ENCODE assay signal across 27 cellular contexts in genomic region chr2:3491716-3492474, GRCh38. TPM values are rescaled to one million over a fixed set of nuclear protein-coding genes. Genes with fewer than 3 reads are reported as not detected.
DNase-seq lines count a peak whose midpoint lies in the region; ATAC-seq, FAIRE-seq and TF ChIP-seq lines count a peak whose summit lies in the region.
"Had no signal": no experiment of that assay in that cellular context is flagged by ENCODE, and none has a peak within 500 bp of the region (broad histone marks: within the 10 kb centered on the region; RNA-seq: fewer than 3 reads in every experiment).

No MANE protein-coding gene starts in this region.

- H3K27me3 Mint-ChIP-seq in chondrocyte (ENCODE audit: low read depth) (no peaks in the 10 kb centered on the region), neural crest cell (ENCODE audit: low read depth) (no peaks in the 10 kb centered on the region)
- H3K27me3 Mint-ChIP-seq: activated CD8-positive, alpha-beta T cell treated with anti-CD3 and anti-CD28 coated beads for 36 hours; activated naive CD8-positive, alpha-beta T cell treated with anti-CD3 and anti-CD28 coated beads, Interleukin-2, amount 50 U/mL, for 24 hours; B cell; stimulated activated memory B cell treated with anti-CD40 and anti-IgM and Interleukin-4, amounts not matched to agents 10 μg/mL and 1 μg/mL and 100 μg/mL, for 72 hours had no signal

- no peak overlapping the region for H2AFZ ChIP-seq in MM.1S (ENCODE audit: low read length)

- H3K4me3 Mint-ChIP-seq in chondrocyte (ENCODE audit: unreplicated experiment) (no peak overlapping the region), neural crest cell (no peak overlapping the region)
- H3K4me3 Mint-ChIP-seq: activated CD8-positive, alpha-beta T cell treated with anti-CD3 and anti-CD28 coated beads for 36 hours; activated naive CD8-positive, alpha-beta T cell treated with anti-CD3 and anti-CD28 coated beads, Interleukin-2, amount 50 U/mL, for 24 hours; B cell; stimulated activated memory B cell treated with anti-CD40 and anti-IgM and Interleukin-4, amounts not matched to agents 10 μg/mL and 1 μg/mL and 100 μg/mL, for 72 hours; T-helper 1 cell treated with Interleukin-12 subunit alpha and Interleukin-12 subunit beta and Interleukin-4 antibody, amounts not matched to agents 30 μg/mL and 1 μg/mL, for 36 hours had no signal

- H3K4me1 Mint-ChIP-seq in chondrocyte (ENCODE audit: low read depth): peaks cover 21% of the 10 kb centered on the region
- H3K4me1 Mint-ChIP-seq in neural crest cell: peaks cover 46% of the 10 kb centered on the region
- H3K4me1 Mint-ChIP-seq: activated naive CD8-positive, alpha-beta T cell treated with anti-CD3 and anti-CD28 coated beads, Interleukin-2, amount 50 U/mL, for 24 hours; B cell; stimulated activated memory B cell treated with anti-CD40 and anti-IgM and Interleukin-4, amounts not matched to agents 10 μg/mL and 1 μg/mL and 100 μg/mL, for 72 hours had no signal

- no peak overlapping the region for H3K27ac Mint-ChIP-seq in chondrocyte (ENCODE audit: unreplicated experiment)
- H3K27ac Mint-ChIP-seq in neural crest cell (ENCODE audit: unreplicated experiment): peak overlapping the region; percentile 57
- H3K27ac Mint-ChIP-seq: activated CD8-positive, alpha-beta T cell treated with anti-CD3 and anti-CD28 coated beads for 36 hours; activated naive CD8-positive, alpha-beta T cell treated with anti-CD3 and anti-CD28 coated beads, Interleukin-2, amount 50 U/mL, for 24 hours; B cell; stimulated activated memory B cell treated with anti-CD40 and anti-IgM and Interleukin-4, amounts not matched to agents 10 μg/mL and 1 μg/mL and 100 μg/mL, for 72 hours; T-helper 1 cell treated with Interleukin-12 subunit alpha and Interleukin-12 subunit beta and Interleukin-4 antibody, amounts not matched to agents 30 μg/mL and 1 μg/mL, for 36 hours had no signal

- H3K9me3 Mint-ChIP-seq in chondrocyte (ENCODE audit: low read depth) (no peaks in the 10 kb centered on the region), neural crest cell (no peaks in the 10 kb centered on the region)
- H3K9me3 Mint-ChIP-seq: activated CD8-positive, alpha-beta T cell treated with anti-CD3 and anti-CD28 coated beads for 36 hours; activated naive CD8-positive, alpha-beta T cell treated with anti-CD3 and anti-CD28 coated beads, Interleukin-2, amount 50 U/mL, for 24 hours; stimulated activated memory B cell treated with anti-CD40 and anti-IgM and Interleukin-4, amounts not matched to agents 10 μg/mL and 1 μg/mL and 100 μg/mL, for 72 hours; T-helper 1 cell treated with Interleukin-12 subunit alpha and Interleukin-12 subunit beta and Interleukin-4 antibody, amounts not matched to agents 30 μg/mL and 1 μg/mL, for 36 hours had no signal

- H3K4me3 ChIP-seq in right cardiac atrium (ENCODE audit: low read length) (no peak overlapping the region), MM.1S (ENCODE audit: low read length) (no peak overlapping the region), WERI-Rb-1 (ENCODE audit: low read depth, low read length) (no peak overlapping the region), kidney (ENCODE audit: low read length in 2 of 2) (no peak overlapping the region)
- H3K4me3 ChIP-seq: A549, prostate gland, vagina had no signal

- H3K79me2 ChIP-seq in MM.1S (ENCODE audit: low read length): no peaks in the 10 kb centered on the region

- no peaks in the 10 kb centered on the region for H3K36me3 ChIP-seq in MM.1S (replicated peaks; ENCODE audit: insufficient read depth, low read length)
- H3K36me3 ChIP-seq in WERI-Rb-1: peaks cover 14% of the 10 kb centered on the region
- H3K36me3 ChIP-seq in kidney (ENCODE audit: control insufficient read depth in 1 of 2, insufficient read depth in 2 of 2, low read length in 2 of 2): peaks cover 3 to 4% of the 10 kb centered on the region in 2 donors

- H3K27me3 ChIP-seq in right cardiac atrium (ENCODE audit: control insufficient read depth, insufficient read depth) (no peaks in the 10 kb centered on the region), MM.1S (replicated peaks; ENCODE audit: insufficient read depth, low read length) (no peaks in the 10 kb centered on the region), WERI-Rb-1 (ENCODE audit: insufficient read depth, low read depth, severe bottlenecking) (no peaks in the 10 kb centered on the region)
- H3K27me3 ChIP-seq: vagina had no signal

- H4K20me1 ChIP-seq in MM.1S (ENCODE audit: insufficient read depth, low read length): no peaks in the 10 kb centered on the region

- DNase-seq in cardiac septum (ENCODE audit: low spot score) (peak; percentile 72), right cardiac atrium (no peak), chondrocyte (ENCODE audit: low spot score) (peak; percentile 72), neural crest cell (ENCODE audit: low read depth, low spot score) (no peak), MM.1S (no peak), NCI-H774 (lab: John Stamatoyannopoulos, UW) (no peak), WERI-Rb-1 (no peak), kidney (no peak)
- DNase-seq: activated CD4-positive, alpha-beta T cell treated with anti-CD3 and anti-CD28 coated beads for 1 hour; activated CD8-positive, alpha-beta T cell treated with anti-CD3 and anti-CD28 coated beads for 36 hours; activated naive CD8-positive, alpha-beta T cell treated with anti-CD3 and anti-CD28 coated beads, Interleukin-2, amount 50 U/mL, for 24 hours; activated T-cell treated with anti-CD3 and anti-CD28 coated beads, Interleukin-2, amount 50 U/mL, for 1 hour; effector CD8-positive, alpha-beta T cell; glutamatergic neuron; NCI-H2081; NCI-H2227 treated with DMSO at 0.1 percent for 48 hours; RPMI8226; stimulated activated CD4-positive, alpha-beta T cell treated with anti-CD3 and anti-CD28 coated beads, Interleukin-4, amount 100 ng/mL, for 4 hours had no signal

- H3K36me3 Mint-ChIP-seq in chondrocyte (ENCODE audit: low read depth) (peaks cover 11% of the 10 kb centered on the region), neural crest cell (ENCODE audit: low read depth) (peaks cover 1% of the 10 kb centered on the region)

- intact Hi-C loops in cardiac septum (cut with DNase I) (no loop called here), right cardiac atrium (cut with DNase I) (no loop called here), kidney (cut with DNase I) (no loop called here)

- H3F3A ChIP-seq in MM.1S (ENCODE audit: insufficient read depth, low read length): no peaks in the 10 kb centered on the region

- WGBS in right cardiac atrium: 91% methylated on average over 17 of the region's 17 CpGs

- H3K27ac ChIP-seq in right cardiac atrium (ENCODE audit: low read length) (no peak overlapping the region), MM.1S (ENCODE audit: low read length) (no peak overlapping the region), WERI-Rb-1 (no peak overlapping the region), kidney (ENCODE audit: low read depth in 2 of 2, low read length in 2 of 2) (no peak overlapping the region)
- H3K27ac ChIP-seq: A549, prostate gland, vagina had no signal

- no peak overlapping the region for H3K4me2 ChIP-seq in MM.1S (ENCODE audit: low read depth, low read length)
- H3K4me2 ChIP-seq: A549 had no signal

- H3K9ac ChIP-seq in MM.1S (ENCODE audit: low read length) (no peak overlapping the region), kidney (ENCODE audit: low read length in 2 of 2) (no peak overlapping the region)

- no peak for TF ChIP-seq CTCF in chondrocyte (IDR thresholded peaks at IDR 0.05)
- TF ChIP-seq CTCF in neural crest cell (conservative IDR thresholded peaks at IDR 0.05): no peak
- TF ChIP-seq CTCF in MM.1S (IDR thresholded peaks at IDR 0.05; ENCODE audit: low read length): no peak
- TF ChIP-seq CTCF in WERI-Rb-1 (IDR thresholded peaks at IDR 0.05; ENCODE audit: low read depth, low read length): no peak
- no peak for TF ChIP-seq CTCF in kidney (IDR thresholded peaks at IDR 0.05; ENCODE audit: borderline replicate concordance, extremely low read depth, insufficient read depth)

- H3K9me2 ChIP-seq in MM.1S (replicated peaks; ENCODE audit: insufficient read depth, low read length): no peaks in the 10 kb centered on the region

- H3K4me1 ChIP-seq in right cardiac atrium (ENCODE audit: control insufficient read depth, insufficient read depth, low read length) (peaks cover 4% of the 10 kb centered on the region), MM.1S (ENCODE audit: low read length) (no peaks in the 10 kb centered on the region), kidney (ENCODE audit: control insufficient read depth in 1 of 2, insufficient read depth in 1 of 2, low read depth in 1 of 2, low read length in 2 of 2) (peaks cover 5 to 9% of the 10 kb centered on the region in 2 donors)
- H3K4me1 ChIP-seq: A549, prostate gland, vagina had no signal

- FAIRE-seq in kidney (lab: Jason Lieb, UNC): no peak
- FAIRE-seq: A549, G401.6, keratinocyte had no signal

- ATAC-seq in right cardiac atrium: no peak
- ATAC-seq: activated CD8-positive, alpha-beta T cell treated with anti-CD3 and anti-CD28 coated beads for 36 hours; activated naive CD8-positive, alpha-beta T cell treated with anti-CD3 and anti-CD28 coated beads, Interleukin-2, amount 50 U/mL, for 24 hours; HCT116; stimulated activated memory B cell treated with anti-CD40 and anti-IgM and Interleukin-4, amounts not matched to agents 10 μg/mL and 1 μg/mL and 100 μg/mL, for 72 hours had no signal

- no peaks in the 10 kb centered on the region for H3K9me3 ChIP-seq in right cardiac atrium (ENCODE audit: control insufficient read depth, low read length)
- H3K9me3 ChIP-seq in MM.1S (replicated peaks; ENCODE audit: insufficient read depth, low read length): no peaks in the 10 kb centered on the region
- H3K9me3 ChIP-seq in WERI-Rb-1 (ENCODE audit: severe bottlenecking): peaks cover 12% of the 10 kb centered on the region
- no peaks in the 10 kb centered on the region for H3K9me3 ChIP-seq in kidney (ENCODE audit: control insufficient read depth in 1 of 2, low read length in 2 of 2)
- H3K9me3 ChIP-seq: A549, prostate gland, vagina had no signal

RNA-seq across cellular contexts. Expression of gene ADI1, which starts 27.4 kb away (rescaled TPM):
- total RNA-seq in cardiac septum: 135 TPM
- total RNA-seq in right cardiac atrium: 100 to 1,000 TPM; 124 to 195 (median 159) TPM
- 132 TPM for polyA plus RNA-seq in right cardiac atrium
- 38.0 to 51.2 TPM (median 41.8 TPM) in 3 replicates for total RNA-seq in chondrocyte
- total RNA-seq in neural crest cell: 32.4 and 32.8 TPM in 2 replicates
- total RNA-seq in kidney: 74.0 TPM
- polyA plus RNA-seq in kidney (ENCODE audit: insufficient read depth, low read depth, low replicate concordance): 236 TPM

Comparison
In these comparisons a context has a peak if more than half of its experiments do, and no peak if none do; other contexts are left out.
1. DNase-seq: peak in cardiac septum (single experiment) and chondrocyte (single experiment); none in right cardiac atrium (0 of 3), neural crest cell (single experiment), MM.1S (single experiment), NCI-H774 (single experiment), WERI-Rb-1 (single experiment) and kidney (single experiment).